Comparison of ENCODE assay signal across 30 cellular contexts in the genomic region with DNA sequence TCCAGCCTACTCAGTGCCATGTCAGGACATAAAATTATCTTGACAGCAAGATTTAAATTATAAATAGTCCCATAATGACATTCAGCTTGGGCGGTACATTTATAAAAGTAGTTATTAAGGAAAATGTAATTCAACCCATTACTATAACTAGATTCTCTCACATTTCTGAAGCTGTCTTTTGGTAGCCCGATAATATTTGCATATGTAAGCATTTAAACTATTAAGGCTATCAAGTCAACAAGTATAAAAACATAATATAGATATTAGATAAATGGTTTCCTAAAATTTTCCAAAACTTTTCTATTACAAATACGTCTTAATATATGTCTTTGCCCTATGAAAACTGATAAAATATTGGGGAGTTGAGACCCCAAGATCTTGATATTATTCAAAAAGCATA. TPM values are rescaled to one million over a fixed set of nuclear protein-coding genes. Genes with fewer than 3 reads are reported as not detected.
"Had no signal": no experiment of that assay in that cellular context is flagged by ENCODE, and none has a peak within 500 bp of the region (broad histone marks: within the 10 kb centered on the region; RNA-seq: fewer than 3 reads in every experiment).

No MANE protein-coding gene starts in this region.

- H3K36me3 ChIP-seq: neural progenitor cell, ovary, spleen, suprapubic skin, tibial artery, transverse colon, upper lobe of right lung, uterus had no signal

- H3K79me2 ChIP-seq: parathyroid adenoma had no signal

- H3K4me1 ChIP-seq: neural progenitor cell, parathyroid adenoma, psoas muscle, spleen, suprapubic skin, testis, transverse colon, upper lobe of right lung, uterus had no signal

- H3K9ac ChIP-seq: neural progenitor cell, parathyroid adenoma had no signal

- ATAC-seq: natural killer cell; psoas muscle; right cardiac atrium; sciatic nerve; stimulated activated memory B cell treated with anti-CD40 and anti-IgM and Interleukin-4, amounts not matched to agents 10 μg/mL and 1 μg/mL and 100 μg/mL, for 72 hours; stimulated activated naive CD8-positive, alpha-beta T cell treated with anti-CD3 and anti-CD28 coated beads, Interleukin-15, amount 100 ng/mL, for 72 hours; stimulated activated naive CD8-positive, alpha-beta T cell treated with anti-CD3 and anti-CD28 coated beads, Interleukin-15, Interleukin-2, amounts not matched to agents 100 U/mL and 50 U/mL, for 24 hours; upper lobe of right lung had no signal

- H3K4me3 ChIP-seq: neural progenitor cell, ovary, psoas muscle, skin epidermis, smooth muscle cell, spleen, suprapubic skin, testis, tibial artery, transverse colon, upper lobe of right lung, uterus had no signal

- H3K4me2 ChIP-seq: neural progenitor cell, smooth muscle cell had no signal

- H3K27me3 ChIP-seq: neural progenitor cell, ovary, spleen, suprapubic skin, testis, tibial artery, transverse colon, upper lobe of right lung, uterus had no signal

- H3K27ac ChIP-seq: neural progenitor cell, ovary, parathyroid adenoma, psoas muscle, skin epidermis, spleen, suprapubic skin, testis, tibial artery, transverse colon, upper lobe of right lung, uterus had no signal

- H2AFZ ChIP-seq: neural progenitor cell, parathyroid adenoma had no signal

- H3K9me3 ChIP-seq: ovary, psoas muscle, spleen, suprapubic skin, testis, tibial artery, transverse colon, upper lobe of right lung, uterus had no signal

- DNase-seq: natural killer cell; occipital lobe; ovary; posterior cingulate gyrus; psoas muscle; right cardiac atrium; spleen; stimulated activated CD4-positive, alpha-beta T cell treated with anti-CD3 and anti-CD28 coated beads, Interleukin-12 subunit alpha, Interleukin-12 subunit beta, amount 100 ng/mL, for 4 hours; stimulated activated CD4-positive, alpha-beta T cell treated with anti-CD3 and anti-CD28 coated beads, Interleukin-1b, Interleukin-23, amount 100 ng/mL, for 48 hours; stimulated activated CD4-positive, alpha-beta T cell treated with anti-CD3 and anti-CD28 coated beads, Interleukin-4, amount 100 ng/mL, for 1 hour; stimulated activated CD4-positive, alpha-beta T cell treated with anti-CD3 and anti-CD28 coated beads, Interleukin-4, amount 100 ng/mL, for 4 hours; stimulated activated CD8-positive, alpha-beta memory T cell treated with anti-CD3 and anti-CD28 coated beads, Interleukin-4, amount 100 ng/mL, for 48 hours; stimulated activated naive CD4-positive, alpha-beta T cell; stimulated activated naive CD8-positive, alpha-beta T cell treated with anti-CD3 and anti-CD28 coated beads, Interleukin-15, amount 100 ng/mL, for 72 hours; stimulated activated naive CD8-positive, alpha-beta T cell treated with anti-CD3 and anti-CD28 coated beads, Interleukin-15, Interleukin-2, amounts not matched to agents 100 U/mL and 50 U/mL, for 24 hours; substantia nigra; testis; tibial artery; transverse colon; upper lobe of right lung; uterus had no signal

RNA-seq across cellular contexts. Expression of gene GPR52, which starts 21.6 kb away (rescaled TPM):
- polyA plus RNA-seq: neural cell, smooth muscle cell, urinary bladder had no signal
